Comparison of ENCODE assay signal across 23 cellular contexts in genomic region chr3:62365311-62366092, GRCh38. TPM values are rescaled to one million over a fixed set of nuclear protein-coding genes. Genes with fewer than 3 reads are reported as not detected.
DNase-seq lines count a peak whose midpoint lies in the region; ATAC-seq and TF ChIP-seq lines count a peak whose summit lies in the region.
"Had no signal": no experiment of that assay in that cellular context is flagged by ENCODE, and none has a peak within 500 bp of the region (broad histone marks: within the 10 kb centered on the region; RNA-seq: fewer than 3 reads in every experiment).

No MANE protein-coding gene starts in this region.

- H3K4me3 ChIP-seq in HUES64 (ENCODE audit: low read length) (peak overlapping the region; percentile 18; the same call in 1 of the 2 replicates), endodermal cell (ENCODE audit: low read length) (peak overlapping the region; percentile 14)
- H3K4me3 ChIP-seq: GM12878 had no signal

- H3K9ac ChIP-seq in HUES64 (ENCODE audit: low read depth, low read length), result no peak overlapping the region; the same call in 1 of the 2 replicates
- no peak overlapping the region for H3K9ac ChIP-seq in endodermal cell (ENCODE audit: extremely low read depth, low read length, poor library complexity, severe bottlenecking)

- in situ Hi-C loops in GM13976 (cut with MboI; ENCODE audit: low sequenced_read_pairs, unreplicated experiment), result no loop called here

- H3K4me1 Mint-ChIP-seq in endodermal cell, result peaks cover 36% of the 10 kb centered on the region
- no peaks in the 10 kb centered on the region for H3K4me1 Mint-ChIP-seq in activated naive CD4-positive, alpha-beta T cell treated with anti-CD3 and anti-CD28 coated beads, Interleukin-2, amount 10 ng/mL, durations not matched to agents 7 days and 5 days
- H3K4me1 Mint-ChIP-seq in activated CD8-positive, alpha-beta T cell treated with anti-CD3 and anti-CD28 coated beads, Interleukin-2, amount 10 ng/mL, durations not matched to agents 7 days and 5 days (ENCODE audit: low read depth), result no peaks in the 10 kb centered on the region

- DNase-seq in NCI-H1105 treated with DMSO at 0.1 percent for 48 hours (lab: John Stamatoyannopoulos, UW) (peak; percentile 14), NCI-H1105 (lab: John Stamatoyannopoulos, UW) (no peak), endodermal cell (peak; percentile 61), putamen (ENCODE audit: low spot score) (peak; percentile 21), GM13976 (ENCODE audit: low spot score) (no peak)
- DNase-seq in activated naive CD4-positive, alpha-beta T cell treated with anti-CD3 and anti-CD28 coated beads, Interleukin-2, amount 10 ng/mL, durations not matched to agents 7 days and 5 days, result no peak
- no peak for DNase-seq in activated CD8-positive, alpha-beta T cell treated with anti-CD3 and anti-CD28 coated beads, Interleukin-2, amount 10 ng/mL, durations not matched to agents 7 days and 5 days
- DNase-seq: CD8-positive, alpha-beta T cell; DMS79 treated with DMSO at 0.1 percent for 48 hours; GDM1; NCI-H1436; NCI-H2029 treated with DMSO at 0.1 percent for 48 hours; NCI-H524; OCI-M1; SIG-M5 had no signal

- H3K4me1 ChIP-seq in HUES64 (ENCODE audit: insufficient read depth, low read length), result peaks cover 41% of the 10 kb centered on the region
- peaks cover 9% of the 10 kb centered on the region for H3K4me1 ChIP-seq in endodermal cell (ENCODE audit: control insufficient read depth, insufficient read depth, low read length)

- no peak overlapping the region for H3K27ac ChIP-seq in HUES64 (ENCODE audit: low read depth, low read length)
- no peak overlapping the region for H3K27ac ChIP-seq in endodermal cell (ENCODE audit: low read depth, low read length)
- H3K27ac ChIP-seq: 22Rv1 had no signal

- no peaks in the 10 kb centered on the region for H3K36me3 ChIP-seq in HUES64 (ENCODE audit: insufficient read depth, low read length)
- H3K36me3 ChIP-seq in endodermal cell (ENCODE audit: control insufficient read depth, insufficient read depth, low read length), result no peaks in the 10 kb centered on the region

- no peaks in the 10 kb centered on the region for H3K36me3 Mint-ChIP-seq in endodermal cell (ENCODE audit: low read depth)
- no peaks in the 10 kb centered on the region for H3K36me3 Mint-ChIP-seq in activated naive CD4-positive, alpha-beta T cell treated with anti-CD3 and anti-CD28 coated beads, Interleukin-2, amount 10 ng/mL, durations not matched to agents 7 days and 5 days
- peaks cover 8% of the 10 kb centered on the region for H3K36me3 Mint-ChIP-seq in activated CD8-positive, alpha-beta T cell treated with anti-CD3 and anti-CD28 coated beads, Interleukin-2, amount 10 ng/mL, durations not matched to agents 7 days and 5 days (ENCODE audit: low read depth)
- H3K36me3 Mint-ChIP-seq: CD8-positive, alpha-beta T cell had no signal

- CTCF ChIA-PET in activated naive CD4-positive, alpha-beta T cell treated with anti-CD3 and anti-CD28 coated beads, Interleukin-2, amount 10 ng/mL, durations not matched to agents 7 days and 5 days (lab: Charles Lee), result no interaction called here
- CTCF ChIA-PET in activated CD8-positive, alpha-beta T cell treated with anti-CD3 and anti-CD28 coated beads, Interleukin-2, amount 10 ng/mL, durations not matched to agents 7 days and 5 days (lab: Charles Lee), result no interaction called here

- H3K27me3 ChIP-seq in HUES64 (ENCODE audit: insufficient read depth, low read length) (peaks cover 95% of the 10 kb centered on the region), endodermal cell (ENCODE audit: control insufficient read depth, insufficient read depth, low read length, poor library complexity, severe bottlenecking) (peaks cover 90% of the 10 kb centered on the region)

- peaks cover 82% of the 10 kb centered on the region for H3K27me3 Mint-ChIP-seq in endodermal cell (ENCODE audit: insufficient read depth)
- H3K27me3 Mint-ChIP-seq in activated naive CD4-positive, alpha-beta T cell treated with anti-CD3 and anti-CD28 coated beads, Interleukin-2, amount 10 ng/mL, durations not matched to agents 7 days and 5 days, result peaks cover 60% of the 10 kb centered on the region
- H3K27me3 Mint-ChIP-seq in activated CD8-positive, alpha-beta T cell treated with anti-CD3 and anti-CD28 coated beads, Interleukin-2, amount 10 ng/mL, durations not matched to agents 7 days and 5 days (ENCODE audit: low read depth), result peaks cover 58% of the 10 kb centered on the region

- H3K9me3 ChIP-seq in HUES64 (ENCODE audit: insufficient read depth, low read depth, low read length) (no peaks in the 10 kb centered on the region), endodermal cell (ENCODE audit: control insufficient read depth, low read length) (no peaks in the 10 kb centered on the region)

- ATAC-seq in activated CD8-positive, alpha-beta T cell treated with anti-CD3 and anti-CD28 coated beads, Interleukin-2, amount 10 ng/mL, durations not matched to agents 7 days and 5 days, result no peak
- ATAC-seq: CD8-positive, alpha-beta T cell; GM12878 had no signal

- no peak for TF ChIP-seq CTCF in endodermal cell (conservative IDR thresholded peaks at IDR 0.05)
- TF ChIP-seq CTCF in GM13976 (IDR thresholded peaks at IDR 0.05; ENCODE audit: borderline replicate concordance, control extremely low read depth, extremely low read depth, insufficient read depth, missing control alignments), result no peak

- POLR2A ChIA-PET in activated CD8-positive, alpha-beta T cell treated with anti-CD3 and anti-CD28 coated beads, Interleukin-2, amount 10 ng/mL, durations not matched to agents 7 days and 5 days (lab: Charles Lee), result no interaction called here

- H3K9me3 Mint-ChIP-seq in endodermal cell, result no peaks in the 10 kb centered on the region
- H3K9me3 Mint-ChIP-seq in activated naive CD4-positive, alpha-beta T cell treated with anti-CD3 and anti-CD28 coated beads, Interleukin-2, amount 10 ng/mL, durations not matched to agents 7 days and 5 days, result no peaks in the 10 kb centered on the region
- H3K9me3 Mint-ChIP-seq in activated CD8-positive, alpha-beta T cell treated with anti-CD3 and anti-CD28 coated beads, Interleukin-2, amount 10 ng/mL, durations not matched to agents 7 days and 5 days (ENCODE audit: insufficient read depth), result peaks cover 8% of the 10 kb centered on the region
- H3K9me3 Mint-ChIP-seq: CD8-positive, alpha-beta T cell had no signal

- WGBS in HUES64, result 8% methylated on average over 17 of the region's 17 CpGs
- WGBS in endodermal cell (ENCODE audit: insufficient coverage in 1 of 2, insufficient read length in 1 of 2), 2 experiments, result 18 to 32% methylated on average over 9 to 17 of the region's 17 CpGs

- no peak overlapping the region for H3K27ac Mint-ChIP-seq in endodermal cell
- no peak overlapping the region for H3K27ac Mint-ChIP-seq in activated naive CD4-positive, alpha-beta T cell treated with anti-CD3 and anti-CD28 coated beads, Interleukin-2, amount 10 ng/mL, durations not matched to agents 7 days and 5 days
- H3K27ac Mint-ChIP-seq in activated CD8-positive, alpha-beta T cell treated with anti-CD3 and anti-CD28 coated beads, Interleukin-2, amount 10 ng/mL, durations not matched to agents 7 days and 5 days, result no peak overlapping the region
- H3K27ac Mint-ChIP-seq: CD8-positive, alpha-beta T cell had no signal

- peak overlapping the region; percentile 20 for H3K4me3 Mint-ChIP-seq in endodermal cell
- H3K4me3 Mint-ChIP-seq in activated naive CD4-positive, alpha-beta T cell treated with anti-CD3 and anti-CD28 coated beads, Interleukin-2, amount 10 ng/mL, durations not matched to agents 7 days and 5 days, result no peak overlapping the region
- no peak overlapping the region for H3K4me3 Mint-ChIP-seq in activated CD8-positive, alpha-beta T cell treated with anti-CD3 and anti-CD28 coated beads, Interleukin-2, amount 10 ng/mL, durations not matched to agents 7 days and 5 days
- H3K4me3 Mint-ChIP-seq: CD8-positive, alpha-beta T cell had no signal

RNA-seq across cellular contexts. Expression of gene FEZF2, which starts 7.8 kb away (rescaled TPM):
- 0.35 TPM for polyA plus RNA-seq in HUES64 (2013, experiment 1 of 2)
- 0.44 TPM for polyA plus RNA-seq in HUES64 (2013, experiment 2 of 2)
- total RNA-seq in endodermal cell, result not detected
- 3.1 TPM for polyA plus RNA-seq in endodermal cell (2013, experiment 1 of 2)
- 2.6 TPM for polyA plus RNA-seq in endodermal cell (2013, experiment 2 of 2)
- not detected for total RNA-seq in activated CD8-positive, alpha-beta T cell treated with anti-CD3 and anti-CD28 coated beads, Interleukin-2, amount 10 ng/mL, durations not matched to agents 7 days and 5 days
- total RNA-seq: CD8-positive, alpha-beta T cell; GM12878; H4; HT-29; RPMI7951 had no signal
- polyA plus RNA-seq: AG04450, BJ, GM12878 had no signal

Comparison
In these comparisons a context has a peak if more than half of its experiments do, and no peak if none do; other contexts are left out.
1. DNase-seq: peak in NCI-H1105 treated with DMSO at 0.1 percent for 48 hours (single experiment), endodermal cell (single experiment) and putamen (single experiment); none in NCI-H1105 (single experiment), activated naive CD4-positive, alpha-beta T cell treated with anti-CD3 and anti-CD28 coated beads, Interleukin-2, amount 10 ng/mL, durations not matched to agents 7 days and 5 days (single experiment), GM13976 (single experiment) and activated CD8-positive, alpha-beta T cell treated with anti-CD3 and anti-CD28 coated beads, Interleukin-2, amount 10 ng/mL, durations not matched to agents 7 days and 5 days (single experiment).